In the genomic region with DNA sequence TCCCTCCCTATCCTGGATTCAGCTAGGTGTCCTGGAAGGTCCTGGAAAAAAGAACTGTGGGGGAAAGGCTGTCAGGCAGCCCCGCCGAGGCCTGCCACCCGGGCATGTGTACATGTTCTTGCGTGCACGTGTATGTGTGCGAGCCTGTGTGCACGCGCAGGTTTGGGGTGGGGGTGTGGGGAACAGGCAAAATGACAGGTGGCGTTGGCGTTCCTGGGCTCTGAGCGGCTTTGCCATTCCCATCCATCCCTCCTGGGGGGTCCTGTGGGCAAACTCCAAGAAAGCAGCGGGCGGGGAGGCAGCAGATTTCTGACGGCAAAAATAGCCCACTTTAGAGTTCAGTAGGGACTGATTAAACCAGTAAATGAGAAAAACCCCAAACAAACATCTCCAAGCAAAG, we compare ENCODE assay signal across 15 cellular contexts. TPM values are rescaled to one million over a fixed set of nuclear protein-coding genes. Genes with fewer than 3 reads are reported as not detected.
"Had no signal": no experiment of that assay in that cellular context is flagged by ENCODE, and none has a peak within 500 bp of the region (broad histone marks: within the 10 kb centered on the region; RNA-seq: fewer than 3 reads in every experiment).

No MANE protein-coding gene starts in this region.

- DNase-seq: activated B cell treated with CpG ODN at 0.5 μM for 24 hours; activated CD4-positive, alpha-beta T cell treated with anti-CD3 and anti-CD28 coated beads, Interleukin-2, amount 50 U/mL, for 48 hours; mammary epithelial cell; naive thymus-derived CD8-positive, alpha-beta T cell; occipital lobe; right lobe of liver; transverse colon had no signal

- H3K4me1 Mint-ChIP-seq: activated B cell treated with CpG ODN at 0.5 μM for 24 hours had no signal

- H3K9me3 Mint-ChIP-seq: activated B cell treated with CpG ODN at 0.5 μM for 24 hours; activated naive CD4-positive, alpha-beta T cell treated with anti-CD3 and anti-CD28 coated beads, Interleukin-2, amount 50 U/mL, for 24 hours; activated T-helper 2 cell treated with anti-CD3 and anti-CD28 coated beads, Interferon-gamma antibody, Interleukin-2, Interleukin-4, amounts not matched to agents 10 μg/mL and 5 μg/mL and 100 μg/mL, durations not matched to agents 14 hours and 24 hours and 36 hours; stimulated activated memory B cell treated with anti-CD40 and anti-IgM and Interleukin-4, amounts not matched to agents 10 μg/mL and 1 μg/mL and 100 μg/mL, for 72 hours had no signal

- H3K27me3 ChIP-seq: esophagus muscularis mucosa, right lobe of liver, transverse colon had no signal

- H3K36me3 Mint-ChIP-seq: activated naive CD4-positive, alpha-beta T cell treated with anti-CD3 and anti-CD28 coated beads, Interleukin-2, amount 50 U/mL, for 24 hours had no signal

- H3K27ac ChIP-seq: esophagus muscularis mucosa, prostate gland, right lobe of liver, transverse colon had no signal

- H3K4me1 ChIP-seq: esophagus muscularis mucosa, prostate gland, right lobe of liver, transverse colon had no signal

- H3K9me3 ChIP-seq: esophagus muscularis mucosa, mucosa of descending colon, prostate gland, right lobe of liver, transverse colon had no signal

- H3K36me3 ChIP-seq: prostate gland, transverse colon had no signal

- H3K27ac Mint-ChIP-seq: activated B cell treated with CpG ODN at 0.5 μM for 24 hours; activated naive CD4-positive, alpha-beta T cell treated with anti-CD3 and anti-CD28 coated beads, Interleukin-2, amount 50 U/mL, for 24 hours; stimulated activated memory B cell treated with anti-CD40 and anti-IgM and Interleukin-4, amounts not matched to agents 10 μg/mL and 1 μg/mL and 100 μg/mL, for 72 hours had no signal

- H3K27me3 Mint-ChIP-seq: activated B cell treated with CpG ODN at 0.5 μM for 24 hours; activated naive CD4-positive, alpha-beta T cell treated with anti-CD3 and anti-CD28 coated beads, Interleukin-2, amount 50 U/mL, for 24 hours; naive thymus-derived CD8-positive, alpha-beta T cell; stimulated activated memory B cell treated with anti-CD40 and anti-IgM and Interleukin-4, amounts not matched to agents 10 μg/mL and 1 μg/mL and 100 μg/mL, for 72 hours had no signal

- H3K4me3 ChIP-seq: esophagus muscularis mucosa, mucosa of descending colon, prostate gland, right lobe of liver, transverse colon had no signal

- H3K4me3 Mint-ChIP-seq: activated B cell treated with CpG ODN at 0.5 μM for 24 hours; stimulated activated memory B cell treated with anti-CD40 and anti-IgM and Interleukin-4, amounts not matched to agents 10 μg/mL and 1 μg/mL and 100 μg/mL, for 72 hours had no signal

RNA-seq across cellular contexts. Expression of gene EMX1, which starts 35.6 kb away (rescaled TPM):
- total RNA-seq: activated T-helper 2 cell treated with anti-CD3 and anti-CD28 coated beads, Interferon-gamma antibody, Interleukin-2, Interleukin-4, amounts not matched to agents 10 μg/mL and 5 μg/mL and 100 μg/mL, durations not matched to agents 14 hours and 24 hours and 36 hours; esophagus muscularis mucosa; fibroblast of villous mesenchyme; mammary epithelial cell; naive thymus-derived CD8-positive, alpha-beta T cell; subcutaneous adipose tissue had no signal
- polyA plus RNA-seq: mammary epithelial cell; naive thymus-derived CD8-positive, alpha-beta T cell had no signal
